ENCODE assay signal across 28 cellular contexts in genomic region chr9:136815422-136815782, GRCh38. TPM values are rescaled to one million over a fixed set of nuclear protein-coding genes. Genes with fewer than 3 reads are reported as not detected.
"Had no signal": no experiment of that assay in that cellular context is flagged by ENCODE, and none has a peak within 500 bp of the region (broad histone marks: within the 10 kb centered on the region; RNA-seq: fewer than 3 reads in every experiment).

No MANE protein-coding gene starts in this region.

- H3K27ac Mint-ChIP-seq: activated CD4-positive, alpha-beta memory T cell treated with anti-CD3 and anti-CD28 coated beads, Interleukin-2, amount 10 ng/mL, durations not matched to agents 7 days and 5 days; activated naive CD8-positive, alpha-beta T cell treated with anti-CD3 and anti-CD28 coated beads for 36 hours; activated T-cell treated with anti-CD3 and anti-CD28 coated beads, Interleukin-2, amount 50 U/mL, for 24 hours; stimulated activated naive B cell treated with anti-CD40 and anti-IgM and Interleukin-4, amounts not matched to agents 10 μg/mL and 1 μg/mL and 100 μg/mL, for 72 hours had no signal

- H3K9me3 ChIP-seq: adrenal gland, body of pancreas, psoas muscle, stomach, thyroid gland had no signal

- H3K4me3 Mint-ChIP-seq: activated CD4-positive, alpha-beta memory T cell treated with anti-CD3 and anti-CD28 coated beads, Interleukin-2, amount 10 ng/mL, durations not matched to agents 7 days and 5 days; activated naive CD8-positive, alpha-beta T cell treated with anti-CD3 and anti-CD28 coated beads for 36 hours; activated T-cell treated with anti-CD3 and anti-CD28 coated beads, Interleukin-2, amount 50 U/mL, for 24 hours had no signal

- H3K27me3 ChIP-seq: adrenal gland, body of pancreas, dorsolateral prefrontal cortex, hepatocyte, stomach, thyroid gland had no signal

- DNase-seq: activated CD4-positive, alpha-beta memory T cell treated with anti-CD3 and anti-CD28 coated beads, Interleukin-2, amount 10 ng/mL, durations not matched to agents 7 days and 5 days; activated CD4-positive, alpha-beta T cell treated with anti-CD3 and anti-CD28 coated beads for 48 hours; activated CD8-positive, alpha-beta memory T cell treated with anti-CD3 and anti-CD28 coated beads, Interleukin-2, amount 50 U/mL, for 48 hours; activated naive CD4-positive, alpha-beta T cell; activated naive CD8-positive, alpha-beta T cell treated with anti-CD3 and anti-CD28 coated beads for 36 hours; activated T-cell treated with anti-CD3 and anti-CD28 coated beads, Interleukin-2, amount 50 U/mL, for 24 hours; adrenal gland; aorta; body of pancreas; cerebellar nuclear complex; dorsolateral prefrontal cortex; effector memory CD4-positive, alpha-beta T cell; islet precursor cell; left cardiac atrium; left ventricle myocardium superior; nucleus accumbens; psoas muscle; stimulated activated CD4-positive, alpha-beta T cell treated with anti-CD3 and anti-CD28 coated beads, Interleukin-1b, Interleukin-23, amount 100 ng/mL, for 48 hours; stimulated activated naive B cell treated with anti-CD40 and anti-IgM and Interleukin-4, amounts not matched to agents 10 μg/mL and 1 μg/mL and 100 μg/mL, for 72 hours; stomach; T-helper 9 cell; thyroid gland; WERI-Rb-1 had no signal

- H3K36me3 ChIP-seq: thyroid gland had no signal

- ATAC-seq: activated CD4-positive, CD25-positive, alpha-beta regulatory T cell treated with anti-CD3 and anti-CD28 coated beads, Interleukin-2, amount 50 U/mL, for 24 hours; body of pancreas; left cardiac atrium; left ventricle myocardium superior; psoas muscle; stimulated activated naive B cell treated with anti-CD40 and anti-IgM and Interleukin-4, amounts not matched to agents 10 μg/mL and 1 μg/mL and 100 μg/mL, for 72 hours had no signal

- H3K9me3 Mint-ChIP-seq: activated CD4-positive, alpha-beta memory T cell treated with anti-CD3 and anti-CD28 coated beads, Interleukin-2, amount 10 ng/mL, durations not matched to agents 7 days and 5 days; activated naive CD8-positive, alpha-beta T cell treated with anti-CD3 and anti-CD28 coated beads for 36 hours; activated T-cell treated with anti-CD3 and anti-CD28 coated beads, Interleukin-2, amount 50 U/mL, for 24 hours; stimulated activated naive B cell treated with anti-CD40 and anti-IgM and Interleukin-4, amounts not matched to agents 10 μg/mL and 1 μg/mL and 100 μg/mL, for 72 hours had no signal

- H3K4me3 ChIP-seq: adrenal gland, body of pancreas, coronary artery, dorsolateral prefrontal cortex, hepatocyte, psoas muscle, smooth muscle cell, stomach, thyroid gland had no signal

- H3K27me3 Mint-ChIP-seq: activated CD4-positive, alpha-beta memory T cell treated with anti-CD3 and anti-CD28 coated beads, Interleukin-2, amount 10 ng/mL, durations not matched to agents 7 days and 5 days; activated naive CD8-positive, alpha-beta T cell treated with anti-CD3 and anti-CD28 coated beads for 36 hours; activated T-cell treated with anti-CD3 and anti-CD28 coated beads, Interleukin-2, amount 50 U/mL, for 24 hours; stimulated activated naive B cell treated with anti-CD40 and anti-IgM and Interleukin-4, amounts not matched to agents 10 μg/mL and 1 μg/mL and 100 μg/mL, for 72 hours had no signal

- H3K27ac ChIP-seq: adrenal gland, body of pancreas, coronary artery, dorsolateral prefrontal cortex, hepatocyte, parathyroid adenoma, psoas muscle, stomach, thyroid gland, WERI-Rb-1 had no signal

- H3K4me1 ChIP-seq: adrenal gland, parathyroid adenoma had no signal

RNA-seq across cellular contexts. Expression of gene CCDC183, which starts 19.3 kb away (rescaled TPM):
- total RNA-seq: psoas muscle had no signal
